4 cellular contexts compared by ENCODE assay signal in genomic region chr3:54085936-54086335, GRCh38. TPM values are rescaled to one million over a fixed set of nuclear protein-coding genes. Genes with fewer than 3 reads are reported as not detected.
"Had no signal": no experiment of that assay in that cellular context is flagged by ENCODE, and none has a peak within 500 bp of the region (broad histone marks: within the 10 kb centered on the region; RNA-seq: fewer than 3 reads in every experiment).

No MANE protein-coding gene starts in this region.

- ATAC-seq: GM12878 had no signal

- H3K4me3 ChIP-seq: GM12878 had no signal

- DNase-seq: GDM1, GF-D8 had no signal

RNA-seq across cellular contexts. Expression of gene CACNA2D3, which starts 36.4 kb away (rescaled TPM):
- total RNA-seq: G401, GM12878 had no signal
